ENCODE assay signal across 2 cellular contexts in the genomic region with DNA sequence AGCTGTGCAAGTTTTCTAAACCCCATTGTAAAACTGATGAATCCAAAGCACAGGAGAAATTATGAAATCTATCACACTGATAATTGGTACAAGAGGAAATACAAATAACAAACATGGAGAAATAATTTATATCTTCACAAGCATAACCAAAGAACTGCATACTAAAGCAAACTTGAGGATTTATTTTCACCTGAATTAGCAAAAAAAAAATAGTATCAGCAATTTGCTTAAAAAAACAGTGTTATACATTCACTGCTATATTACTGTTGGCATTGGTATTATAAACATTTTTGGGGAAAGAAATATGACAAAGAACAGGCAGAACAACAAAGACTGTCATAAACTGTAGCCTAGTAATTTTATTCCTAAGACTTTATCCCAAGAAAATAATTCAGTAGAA.
TF ChIP-seq lines count a peak whose summit lies in the region.

No MANE protein-coding gene starts in this region.

TF ChIP-seq in HepG2, 621 proteins besides CTCF, POLR2A, EP300 and RAD21 (continued from another document):
- peak; percentile 53; the same call in 1 of the 2 replicates for TF ChIP-seq MAFF (IDR thresholded peaks at IDR 0.05; ENCODE audit: low read depth, low read length)
- TF ChIP-seq MAFK (conservative IDR thresholded peaks at IDR 0.05 in 1 of 2, IDR thresholded peaks at IDR 0.05 in 1 of 2; ENCODE audit: low read length in 2 of 2) = peak in 1 of 2 experiments; percentile 61; a peak in 2 of 4 replicates
- no peak for TF ChIP-seq KDM5A (IDR thresholded peaks at IDR 0.05; ENCODE audit: borderline replicate concordance, low read length)
TF ChIP-seq in HepG2: peak in this region for 2.

TF ChIP-seq in K562, 482 proteins besides CTCF, POLR2A, EP300 and RAD21 (continued from another document):
- TF ChIP-seq C11orf30 (IDR thresholded peaks at IDR 0.05; ENCODE audit: low read depth) = peak; percentile 26; the same call in 1 of the 2 replicates
- TF ChIP-seq ZNF133 (CRISPR knock-in tag; IDR thresholded peaks at IDR 0.05) = no peak
